In genomic region chr16:3188925-3189825, GRCh38 we compare ENCODE assay signal across 8 cellular contexts. TPM values are rescaled to one million over a fixed set of nuclear protein-coding genes. Genes with fewer than 3 reads are reported as not detected.
DNase-seq lines count a peak whose midpoint lies in the region; ATAC-seq and TF ChIP-seq lines count a peak whose summit lies in the region.

No MANE protein-coding gene starts in this region.

- peak; percentile 17 to 37 for ATAC-seq in activated CD4-positive, CD25-positive, alpha-beta regulatory T cell treated with anti-CD3 and anti-CD28 coated beads, Interleukin-2, amount 50 U/mL, for 24 hours
- ATAC-seq in esophagus mucosa = peak; percentile 32
- no peak for ATAC-seq in HG02870 (IDR thresholded peaks at IDR 0.05; ENCODE audit: unreplicated experiment)
- ATAC-seq in sciatic nerve = no peak

- TF ChIP-seq CTCF in transverse colon (IDR thresholded peaks at IDR 0.05) = no peak

- H3K4me3 ChIP-seq in rectal smooth muscle tissue (ENCODE audit: low read length) (peak overlapping the region; percentile 34), transverse colon (peak overlapping the region in 1 of 4 donors; percentile 1)

- TF ChIP-seq EP300 in transverse colon (IDR thresholded peaks at IDR 0.05; ENCODE audit: low read depth) = no peak

- H3K9me3 ChIP-seq in transverse colon = no peaks in the 10 kb centered on the region

- no peak overlapping the region for H3K9ac ChIP-seq in rectal smooth muscle tissue (ENCODE audit: low read length)

- DNase-seq in DMS53 (lab: John Stamatoyannopoulos, UW) = peak; percentile 83
- peak; percentile 36 for DNase-seq in HT-29 (ENCODE audit: low spot score)
- no peak for DNase-seq in transverse colon
- no peak for DNase-seq in sciatic nerve (ENCODE audit: low spot score)

- no peak overlapping the region for H3K27ac ChIP-seq in rectal smooth muscle tissue (ENCODE audit: low read depth, low read length)
- no peak overlapping the region for H3K27ac ChIP-seq in transverse colon

- H3K36me3 ChIP-seq in rectal smooth muscle tissue (ENCODE audit: control insufficient read depth, insufficient read depth, low read length) (no peaks in the 10 kb centered on the region), transverse colon (no peaks in the 10 kb centered on the region)

- no peaks in the 10 kb centered on the region for H3K4me1 ChIP-seq in rectal smooth muscle tissue (ENCODE audit: control insufficient read depth, insufficient read depth, low read length)
- H3K4me1 ChIP-seq in transverse colon = peaks cover 5 to 24% (median 18%) of the 10 kb centered on the region in 4 donors

- 12% methylated on average over 56 of the region's 61 CpGs; no CpG with 5 or more reads in 1 of the 2 donors for WGBS in transverse colon (ENCODE audit: low coverage in 1 of 2), 2 donors

- H3K27me3 ChIP-seq in rectal smooth muscle tissue (ENCODE audit: control insufficient read depth, insufficient read depth, low read length) (peaks cover 46% of the 10 kb centered on the region), transverse colon (peaks cover 100% of the 10 kb centered on the region)

- intact Hi-C loops in transverse colon (cut with DNase I; ENCODE audit: low total_unique reads) (no loop called here), sciatic nerve (cut with DNase I) (no loop called here)

- in situ Hi-C loops in transverse colon (cut with MboI; ENCODE audit: low pct_ligation_motif_present in 1 of 4, low pct_unique_long_range_greater_than_20kb in 1 of 4, low sequenced_read_pairs in 3 of 4) = no loop called here

- no peak for TF ChIP-seq POLR2A in transverse colon (IDR thresholded peaks at IDR 0.05)

RNA-seq across cellular contexts. Expression of gene OR1F1, which starts 1.2 kb away (rescaled TPM):
- total RNA-seq in HT-29 (2014; rRNA removed; shearing (Covaris generic)) = not detected in 2 replicates
- total RNA-seq in esophagus mucosa (not detected), transverse colon (not detected), sciatic nerve (not detected)

RNA-seq across cellular contexts. Expression of gene ZNF200, which starts 45.8 kb away (rescaled TPM):
- total RNA-seq in HT-29 (2014; rRNA removed; shearing (Covaris generic)) = 5.6 and 8.6 TPM in 2 replicates
- total RNA-seq in esophagus mucosa = 4.1 TPM
- total RNA-seq in transverse colon = 10 to 100 TPM in 1 of 4 donors, 1 to 10 TPM in 3; 4.9 to 13.0 (median 7.4) TPM
- total RNA-seq in sciatic nerve = 7.4 TPM

RNA-seq across cellular contexts. Expression of gene ZNF213, which starts 54.3 kb away (rescaled TPM):
- total RNA-seq in HT-29 (2014; rRNA removed; shearing (Covaris generic)) = 5.8 and 7.2 TPM in 2 replicates
- total RNA-seq in esophagus mucosa (9.7 TPM), transverse colon (10 to 100 TPM; 12.1 to 64.3 (median 16.1) TPM), sciatic nerve (9.0 TPM)

Comparison
In these comparisons a context has a peak if more than half of its experiments do, and no peak if none do; other contexts are left out.
1. DNase-seq: peak in DMS53 (single experiment) and HT-29 (single experiment); none in transverse colon (single experiment) and sciatic nerve (single experiment).
2. ATAC-seq: peak in activated CD4-positive, CD25-positive, alpha-beta regulatory T cell treated with anti-CD3 and anti-CD28 coated beads, Interleukin-2, amount 50 U/mL, for 24 hours (2 of 2) and esophagus mucosa (single experiment); none in HG02870 (single experiment) and sciatic nerve (single experiment).